In genomic region chr13:73076013-73076412, GRCh38 we compare ENCODE assay signal across 1 cellular context.
TF ChIP-seq lines count a peak whose summit lies in the region.

No MANE protein-coding gene starts in this region.

TF ChIP-seq in neural cell, 6 proteins besides CTCF, POLR2A, EP300 and RAD21 (continued from another document):
- TF ChIP-seq REST (IDR thresholded peaks at IDR 0.05; ENCODE audit: borderline replicate concordance) = no peak
